Comparison of ENCODE assay signal across 10 cellular contexts in the genomic region with DNA sequence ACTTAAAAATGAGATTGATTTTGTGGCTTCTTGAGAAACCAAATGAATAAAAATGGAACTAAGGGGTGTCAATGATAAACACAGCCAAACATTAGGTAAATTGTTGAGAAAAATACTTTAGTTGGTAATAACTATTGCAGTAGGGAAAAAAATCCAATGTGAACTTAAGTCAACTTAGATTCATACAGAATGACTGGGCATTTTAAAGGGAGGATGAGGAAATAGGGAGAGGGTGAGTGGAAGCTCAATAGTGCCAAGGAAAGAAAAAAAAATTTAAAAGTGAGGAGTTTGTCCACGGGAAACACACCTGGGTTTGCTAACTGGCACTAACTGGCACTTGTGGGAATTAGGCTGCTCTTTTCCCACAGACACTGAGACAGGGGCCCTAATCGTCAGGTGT. TPM values are rescaled to one million over a fixed set of nuclear protein-coding genes. Genes with fewer than 3 reads are reported as not detected.
"Had no signal": no experiment of that assay in that cellular context is flagged by ENCODE, and none has a peak within 500 bp of the region (broad histone marks: within the 10 kb centered on the region; RNA-seq: fewer than 3 reads in every experiment).

No MANE protein-coding gene starts in this region.

- DNase-seq: H9, HCEC 1CT, IMR-90, KBM-7 had no signal

- H3K4me1 Mint-ChIP-seq: GM23338, H9 had no signal

- H3K4me3 Mint-ChIP-seq: GM23338, H9 had no signal

- H3K4me3 ChIP-seq: GM23338 had no signal

- ATAC-seq: GM23338 had no signal

- H2AFZ ChIP-seq: GM23338 had no signal

- H3K4me2 ChIP-seq: GM23338, KMS-11 had no signal

- H3K27ac ChIP-seq: KMS-11 had no signal

- H3K27ac Mint-ChIP-seq: H9 had no signal

- FAIRE-seq: H1, H54, HTR-8/SVneo had no signal

- H3K9ac ChIP-seq: KMS-11 had no signal

RNA-seq across cellular contexts. Expression of a gene that starts 26.2 kb away (rescaled TPM):
- total RNA-seq: GM23338, H1, H9, HT-29, IMR-90 had no signal
- polyA plus RNA-seq: GM23338, H1, IMR-90 had no signal

RNA-seq across cellular contexts. Expression of a gene that starts 53.1 kb away (rescaled TPM):
- total RNA-seq: GM23338, H1, H9, HT-29, IMR-90 had no signal
- polyA plus RNA-seq: GM23338, H1, IMR-90 had no signal
